Comparison of ENCODE assay signal across 10 cellular contexts in the genomic region with DNA sequence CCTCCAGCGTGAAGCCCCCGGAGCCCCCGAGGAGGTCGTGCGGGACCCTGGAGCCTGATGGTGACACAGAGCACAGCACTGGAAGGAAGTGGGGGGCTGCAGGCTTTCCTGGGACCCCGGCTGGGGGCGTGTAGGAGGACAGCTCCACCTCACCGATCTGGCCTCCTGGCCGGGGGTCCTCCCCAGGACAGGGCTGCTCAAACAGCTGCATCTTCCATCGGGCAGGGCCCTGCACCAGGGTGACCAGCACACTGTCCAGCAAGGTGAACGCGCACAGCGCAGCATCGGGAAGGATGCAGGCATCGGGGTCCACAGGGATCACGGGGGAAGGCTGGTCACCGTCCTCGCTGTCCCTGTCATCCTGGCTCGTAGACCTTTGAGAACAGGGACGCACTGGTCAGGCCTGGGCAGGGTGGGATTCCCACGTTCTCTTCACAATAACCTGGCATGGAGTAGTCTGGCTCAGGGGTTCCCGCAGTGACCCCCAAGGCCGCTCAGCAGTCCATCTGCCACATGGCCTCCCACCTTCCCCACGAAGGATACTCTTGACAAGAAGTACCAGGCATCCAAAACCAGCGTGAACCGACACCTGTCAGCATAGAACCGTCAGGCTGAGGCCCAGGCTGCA. TPM values are rescaled to one million over a fixed set of nuclear protein-coding genes. Genes with fewer than 3 reads are reported as not detected.
DNase-seq lines count a peak whose midpoint lies in the region; ATAC-seq, FAIRE-seq and TF ChIP-seq lines count a peak whose summit lies in the region.
"Had no signal": no experiment of that assay in that cellular context is flagged by ENCODE, and none has a peak within 500 bp of the region (broad histone marks: within the 10 kb centered on the region; RNA-seq: fewer than 3 reads in every experiment).

No MANE protein-coding gene starts in this region.

- H3K9me3 ChIP-seq in DOHH2 (ENCODE audit: control insufficient read depth, insufficient read depth, low read length) (no peaks in the 10 kb centered on the region), SJSA1 (replicated peaks) (peaks cover 10% of the 10 kb centered on the region; the same call in 1 of the 2 replicates), fibroblast of lung (ENCODE audit: control insufficient read depth, insufficient read depth, low read depth, low read length) (no peaks in the 10 kb centered on the region), ovary (no peaks in the 10 kb centered on the region)
- H3K9me3 ChIP-seq: body of pancreas had no signal

- intact Hi-C loops in ovary (cut with DNase I): no loop called here

- no peak for TF ChIP-seq CTCF in DOHH2 (IDR thresholded peaks at IDR 0.05; ENCODE audit: low read depth, low read length, poor library complexity, severe bottlenecking)
- TF ChIP-seq CTCF in fibroblast of lung (conservative IDR thresholded peaks at IDR 0.05 in 1 of 2, IDR thresholded peaks at IDR 0.05 in 1 of 2; ENCODE audit: low read depth in 1 of 2, low read length in 2 of 2): no peak
- no peak for TF ChIP-seq CTCF in ovary (IDR thresholded peaks at IDR 0.05)

- TF ChIP-seq POLR2A in ovary (IDR thresholded peaks at IDR 0.05): no peak

- H3K79me2 ChIP-seq in DOHH2 (ENCODE audit: control insufficient read depth, low read length) (peaks cover 32% of the 10 kb centered on the region), fibroblast of lung (ENCODE audit: control insufficient read depth, insufficient read depth, low read length) (peaks cover 24% of the 10 kb centered on the region)

- H4K20me1 ChIP-seq in DOHH2 (ENCODE audit: control insufficient read depth, insufficient read depth, low read depth, low read length) (0 out of 2 replicates have a peak, but pooled peaks cover 5% of the 10 kb centered on the region), fibroblast of lung (ENCODE audit: control insufficient read depth, extremely low read depth, insufficient read depth, low read length) (no peaks in the 10 kb centered on the region)

- H3K4me3 ChIP-seq in DOHH2 (ENCODE audit: low read length) (peak overlapping the region; percentile 93), SJSA1 (peak overlapping the region; percentile 89), fibroblast of lung (replicated peaks in 1 of 4; ENCODE audit: control extremely low read depth in 1 of 4, insufficient read depth in 1 of 4, low read depth in 3 of 4, low read length in 4 of 4) (peak overlapping the region; percentile 55 to 95 (median 90)), ovary (peak overlapping the region; percentile 94)

- no peak for TF ChIP-seq EP300 in ovary (IDR thresholded peaks at IDR 0.05)

- DNase-seq in SJSA1 (ENCODE audit: low read depth in 1 of 2, low spot score in 2 of 2) (no peak), fibroblast of lung (ENCODE audit: low read depth in 2 of 2) (no peak), ovary (no peak), GM19239 (ENCODE audit: insufficient read length, low spot score) (no peak), AG08396 (ENCODE audit: low spot score) (no peak), NCI-H510A treated with DMSO at 0.1 percent for 48 hours (lab: John Stamatoyannopoulos, UW) (no peak)
- DNase-seq: NCI-H2171 treated with DMSO at 0.1 percent for 48 hours had no signal

- FAIRE-seq in GM19239 (lab: Jason Lieb, UNC): no peak

- peaks cover 7% of the 10 kb centered on the region for H3F3A ChIP-seq in DOHH2 (ENCODE audit: control insufficient read depth, insufficient read depth)

- peak overlapping the region; percentile 99 for H3K4me2 ChIP-seq in DOHH2 (ENCODE audit: low read length)
- peak overlapping the region; percentile 89 for H3K4me2 ChIP-seq in fibroblast of lung (ENCODE audit: extremely low read depth, insufficient read depth, low read length)

- ATAC-seq in GM18873 (IDR thresholded peaks at IDR 0.05; ENCODE audit: low FRiP score, unreplicated experiment): no peak

- H3K36me3 ChIP-seq in DOHH2 (ENCODE audit: control insufficient read depth, low read length) (peaks cover 47% of the 10 kb centered on the region), SJSA1 (peaks cover 66% of the 10 kb centered on the region), fibroblast of lung (ENCODE audit: control insufficient read depth, insufficient read depth, low read length) (peaks cover 21% of the 10 kb centered on the region), ovary (no peaks in the 10 kb centered on the region)

- 72 to 77% (median 73%) methylated on average over 27 of the region's 27 CpGs for WGBS in ovary, 3 donors

- peak overlapping the region; percentile 77 for H3K9ac ChIP-seq in fibroblast of lung (ENCODE audit: insufficient read depth, low read length)

- H3K27me3 ChIP-seq in DOHH2 (ENCODE audit: control insufficient read depth, low read length): no peaks in the 10 kb centered on the region
- no peaks in the 10 kb centered on the region for H3K27me3 ChIP-seq in SJSA1 (replicated peaks)
- H3K27me3 ChIP-seq in fibroblast of lung (ENCODE audit: control insufficient read depth, insufficient read depth, low read length): no peaks in the 10 kb centered on the region
- no peaks in the 10 kb centered on the region for H3K27me3 ChIP-seq in ovary
- H3K27me3 ChIP-seq: body of pancreas had no signal

- no peaks in the 10 kb centered on the region for H3K9me2 ChIP-seq in DOHH2 (replicated peaks; ENCODE audit: control insufficient read depth, low read length)

- H3K4me1 ChIP-seq in DOHH2 (ENCODE audit: control insufficient read depth, low read length): peaks cover 29% of the 10 kb centered on the region
- peaks cover 32% of the 10 kb centered on the region for H3K4me1 ChIP-seq in SJSA1 (replicated peaks)
- peaks cover 19% of the 10 kb centered on the region for H3K4me1 ChIP-seq in fibroblast of lung (ENCODE audit: control insufficient read depth, extremely low read depth, insufficient read depth, low read length)
- peaks cover 10% of the 10 kb centered on the region for H3K4me1 ChIP-seq in ovary (ENCODE audit: insufficient read depth)

- H3K27ac ChIP-seq in DOHH2 (ENCODE audit: low read depth, low read length): no peak overlapping the region
- no peak overlapping the region for H3K27ac ChIP-seq in SJSA1
- no peak overlapping the region for H3K27ac ChIP-seq in fibroblast of lung (ENCODE audit: insufficient read depth, low read length)
- H3K27ac ChIP-seq in ovary: no peak overlapping the region

- no peak overlapping the region for H2AFZ ChIP-seq in fibroblast of lung (ENCODE audit: low read length)

RNA-seq across cellular contexts. Expression of a gene that starts 1.2 kb away (rescaled TPM):
- total RNA-seq in SJSA1 (2014; rRNA removed; shearing (Covaris generic)): 26.0 and 28.1 TPM in 2 replicates
- 10.4 and 12.6 TPM in 2 replicates for total RNA-seq in fibroblast of lung
- polyA plus RNA-seq in fibroblast of lung: 6.7 and 8.1 TPM in 2 replicates
- polyA plus RNA-seq in fibroblast of lung (2012): 13.7 and 19.1 TPM in 2 replicates
- polyA minus RNA-seq in fibroblast of lung (ENCODE audit: low replicate concordance): 17.6 and 22.4 TPM in 2 replicates
- total RNA-seq in ovary: 10 to 100 TPM; 14.9 to 29.1 (median 25.1) TPM
- polyA plus RNA-seq in ovary: 10 to 100 TPM in 1 of 2 donors, under 1 TPM in 1; 0.77 to 19.7 TPM

RNA-seq across cellular contexts. Expression of a gene that starts 22.8 kb away (rescaled TPM):
- 0.61 and 1.4 TPM in 2 replicates for total RNA-seq in SJSA1 (2014; rRNA removed; shearing (Covaris generic))
- total RNA-seq in fibroblast of lung (1.5 and 2.0 TPM in 2 replicates), ovary (1 to 10 TPM; 1.8 to 6.4 (median 3.9) TPM)
- polyA plus RNA-seq in fibroblast of lung (0.07 and 0.35 TPM in 2 replicates), ovary (1 to 10 TPM in 1 of 2 donors, under 1 TPM in 1; 0.13 to 1.6 TPM)
- 0.21 and 0.73 TPM in 2 replicates for polyA plus RNA-seq in fibroblast of lung (2012)
- polyA minus RNA-seq in fibroblast of lung (ENCODE audit: low replicate concordance): 0.39 TPM in 1 of 2 replicates, not detected in the other

RNA-seq across cellular contexts. Expression of a gene that starts 38.3 kb away (rescaled TPM):
- total RNA-seq in SJSA1 (2014; rRNA removed; shearing (Covaris generic)): 9,784 and 9,807 TPM in 2 replicates
- total RNA-seq in fibroblast of lung (5,538 and 6,636 TPM in 2 replicates), ovary (1,000 to 10,000 TPM; 3,016 to 5,681 (median 4,174) TPM)
- polyA plus RNA-seq in fibroblast of lung (8,446 and 8,888 TPM in 2 replicates), ovary (1,000 to 10,000 TPM; 1,825 to 3,391 TPM)
- polyA plus RNA-seq in fibroblast of lung (2012): 6,897 and 7,279 TPM in 2 replicates
- polyA minus RNA-seq in fibroblast of lung (ENCODE audit: low replicate concordance): 10,903 and 14,156 TPM in 2 replicates
